In the genomic region with DNA sequence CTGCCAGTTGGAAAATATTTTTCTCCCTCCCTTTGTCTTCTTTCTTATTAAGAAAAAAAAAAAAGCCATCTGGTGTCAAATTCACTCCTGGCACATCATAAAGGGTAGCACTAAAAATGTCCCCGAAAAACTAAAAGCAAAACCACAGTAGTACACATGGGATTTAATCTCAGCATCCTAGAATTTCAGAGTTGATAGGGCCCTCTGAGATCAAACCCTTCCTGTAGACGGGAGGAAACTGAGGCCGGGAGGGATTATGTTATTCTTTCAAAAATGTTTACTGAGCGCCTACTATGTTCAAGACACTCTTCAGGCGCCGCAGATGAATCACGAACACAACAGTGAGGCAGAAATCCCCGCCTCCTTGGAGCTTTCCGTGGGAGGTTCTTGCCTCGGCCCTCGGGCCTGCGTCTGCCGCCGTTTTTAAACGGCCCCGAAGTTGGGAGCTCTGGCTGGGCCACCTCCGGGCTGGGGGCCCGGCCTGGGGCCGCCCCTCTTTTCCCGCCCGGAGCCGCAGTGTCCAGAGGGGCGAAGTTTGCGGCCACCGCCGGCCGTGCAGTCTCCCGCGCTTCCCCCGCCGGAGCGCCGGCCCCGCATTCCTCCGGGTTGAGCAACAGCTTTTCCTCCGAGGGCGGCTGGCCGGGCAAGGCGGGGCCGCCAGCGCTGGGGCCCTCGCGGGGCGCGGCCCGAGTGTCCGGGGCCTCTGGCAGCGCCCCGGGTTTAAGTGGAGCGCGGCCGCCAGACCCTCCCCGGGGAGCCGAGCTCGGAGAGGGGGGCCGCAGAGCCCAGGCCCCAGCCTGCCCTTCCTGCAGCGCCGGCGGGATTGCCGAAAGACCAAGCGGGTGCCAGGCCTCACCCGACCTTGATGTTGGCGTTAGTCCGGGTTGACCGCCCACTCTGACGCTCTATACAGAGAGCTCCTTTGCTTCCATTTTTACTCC, we compare ENCODE assay signal across 8 cellular contexts. TPM values are rescaled to one million over a fixed set of nuclear protein-coding genes. Genes with fewer than 3 reads are reported as not detected.
A peak's percentile ranks its signal among the peaks of the same experiment; 100 is the strongest.
DNase-seq lines count a peak whose midpoint lies in the region; ATAC-seq and TF ChIP-seq lines count a peak whose summit lies in the region.

No MANE protein-coding gene starts in this region.

- DNase-seq in NT2/D1 (ENCODE audit: low read depth, low spot score) = no peak
- peak; percentile 82 for DNase-seq in fibroblast of peridontal ligament (ENCODE audit: extremely low read depth)
- peak; percentile 67 for DNase-seq in natural killer cell treated with Interleukin-12 subunit alpha and Interleukin-12 subunit beta and Interleukin-15 and Interleukin-18, amount 100 ng/mL, for 72 hours (ENCODE audit: low spot score)
- DNase-seq in testis = peak; percentile 74
- DNase-seq in COR-L47 (lab: John Stamatoyannopoulos, UW) = no peak

- no peaks in the 10 kb centered on the region for H3K4me1 Mint-ChIP-seq in activated T-helper 17 cell treated with anti-CD3 and anti-CD28 coated beads, Interleukin-2, amount 50 U/mL, for 72 hours
- peaks cover 3 to 5% of the 10 kb centered on the region in 2 donors for H3K4me1 Mint-ChIP-seq in natural killer cell treated with Interleukin-12 subunit alpha and Interleukin-12 subunit beta and Interleukin-15 and Interleukin-18, amount 100 ng/mL, for 72 hours (ENCODE audit: low read depth in 2 of 2)

- H3K27me3 Mint-ChIP-seq in activated T-helper 17 cell treated with anti-CD3 and anti-CD28 coated beads, Interleukin-2, amount 50 U/mL, for 72 hours = peaks cover 9% of the 10 kb centered on the region
- H3K27me3 Mint-ChIP-seq in natural killer cell treated with Interleukin-12 subunit alpha and Interleukin-12 subunit beta and Interleukin-15 and Interleukin-18, amount 100 ng/mL, for 72 hours = peaks cover 22 to 23% of the 10 kb centered on the region in 2 donors

- peak overlapping the region; percentile 43 for H3K4me3 ChIP-seq in NT2/D1 (ENCODE audit: insufficient read length, low read depth)
- peak overlapping the region; percentile 64 to 72 for H3K4me3 ChIP-seq in testis

- peak overlapping the region; percentile 91 to 96 for H3K27ac ChIP-seq in testis

- H3K36me3 ChIP-seq in NT2/D1 (ENCODE audit: insufficient read depth, insufficient read length, low read length) = no peaks in the 10 kb centered on the region
- H3K36me3 ChIP-seq in testis (ENCODE audit: low read depth, missing control alignments) = no peaks in the 10 kb centered on the region

- TF ChIP-seq POLR2A in testis (IDR thresholded peaks at IDR 0.05) = no peak

- H3K36me3 Mint-ChIP-seq in activated T-helper 17 cell treated with anti-CD3 and anti-CD28 coated beads, Interleukin-2, amount 50 U/mL, for 72 hours (ENCODE audit: low read depth) = no peaks in the 10 kb centered on the region
- no peaks in the 10 kb centered on the region for H3K36me3 Mint-ChIP-seq in natural killer cell treated with Interleukin-12 subunit alpha and Interleukin-12 subunit beta and Interleukin-15 and Interleukin-18, amount 100 ng/mL, for 72 hours

- ATAC-seq in GM18498 (IDR thresholded peaks at IDR 0.05; ENCODE audit: unreplicated experiment) = peak; percentile 81
- ATAC-seq in HG02759 (IDR thresholded peaks at IDR 0.05; ENCODE audit: unreplicated experiment) = peak; percentile 77
- peak; percentile 98 for ATAC-seq in activated T-helper 17 cell treated with anti-CD3 and anti-CD28 coated beads, Interleukin-2, amount 50 U/mL, for 72 hours (replicated peaks)
- peak; percentile 68 to 85 for ATAC-seq in natural killer cell treated with Interleukin-12 subunit alpha and Interleukin-12 subunit beta and Interleukin-15 and Interleukin-18, amount 100 ng/mL, for 72 hours

- H3K4me3 Mint-ChIP-seq in activated T-helper 17 cell treated with anti-CD3 and anti-CD28 coated beads, Interleukin-2, amount 50 U/mL, for 72 hours = peak overlapping the region; percentile 85
- peak overlapping the region; percentile 94 for H3K4me3 Mint-ChIP-seq in natural killer cell treated with Interleukin-12 subunit alpha and Interleukin-12 subunit beta and Interleukin-15 and Interleukin-18, amount 100 ng/mL, for 72 hours

- H3K27me3 ChIP-seq in NT2/D1 (ENCODE audit: insufficient read depth, insufficient read length) (peaks cover 44% of the 10 kb centered on the region), testis (no peaks in the 10 kb centered on the region)

- TF ChIP-seq CTCF in testis (IDR thresholded peaks at IDR 0.05) = no peak

- no peaks in the 10 kb centered on the region for H3K9me3 Mint-ChIP-seq in activated T-helper 17 cell treated with anti-CD3 and anti-CD28 coated beads, Interleukin-2, amount 50 U/mL, for 72 hours
- H3K9me3 Mint-ChIP-seq in natural killer cell treated with Interleukin-12 subunit alpha and Interleukin-12 subunit beta and Interleukin-15 and Interleukin-18, amount 100 ng/mL, for 72 hours = no peaks in the 10 kb centered on the region

- WGBS in testis, 2 donors = 0 to 1% methylated on average over 16 to 60 of the region's 66 CpGs

- H3K9ac ChIP-seq in NT2/D1 (ENCODE audit: insufficient read length, low read depth) = peak overlapping the region; percentile 82

- H3K27ac Mint-ChIP-seq in activated T-helper 17 cell treated with anti-CD3 and anti-CD28 coated beads, Interleukin-2, amount 50 U/mL, for 72 hours = peak overlapping the region; percentile 78
- H3K27ac Mint-ChIP-seq in natural killer cell treated with Interleukin-12 subunit alpha and Interleukin-12 subunit beta and Interleukin-15 and Interleukin-18, amount 100 ng/mL, for 72 hours = peak overlapping the region; percentile 35 to 81

- H3K4me1 ChIP-seq in NT2/D1 (ENCODE audit: insufficient read depth, insufficient read length) (peaks cover 7% of the 10 kb centered on the region), testis (peaks cover 5% of the 10 kb centered on the region)

- H3K9me3 ChIP-seq in NT2/D1 (ENCODE audit: insufficient read depth, low read length) = no peaks in the 10 kb centered on the region
- no peaks in the 10 kb centered on the region for H3K9me3 ChIP-seq in testis

- intact Hi-C loops in testis (cut with DNase I; ENCODE audit: low total_unique reads) = no loop called here

RNA-seq across cellular contexts. Expression of a gene that starts 18.6 kb away (rescaled TPM):
- 100 to 1,000 TPM in 1 of 2 donors, 10 to 100 TPM in 1; 68.5 to 113 TPM for total RNA-seq in activated T-helper 17 cell treated with anti-CD3 and anti-CD28 coated beads, Interleukin-2, amount 50 U/mL, for 72 hours
- total RNA-seq in natural killer cell treated with Interleukin-12 subunit alpha and Interleukin-12 subunit beta and Interleukin-15 and Interleukin-18, amount 100 ng/mL, for 72 hours = 10 to 100 TPM; 52.7 to 53.9 TPM
- 100 to 1,000 TPM; 103 to 140 TPM for total RNA-seq in testis
- 123 TPM for polyA plus RNA-seq in testis (ENCODE audit: insufficient read depth, low read depth, low replicate concordance)

RNA-seq across cellular contexts. Expression of a gene that starts 46.5 kb away (rescaled TPM):
- total RNA-seq in activated T-helper 17 cell treated with anti-CD3 and anti-CD28 coated beads, Interleukin-2, amount 50 U/mL, for 72 hours = 1 to 10 TPM; 1.9 to 2.7 TPM
- 1 to 10 TPM; 1.7 TPM for total RNA-seq in natural killer cell treated with Interleukin-12 subunit alpha and Interleukin-12 subunit beta and Interleukin-15 and Interleukin-18, amount 100 ng/mL, for 72 hours
- total RNA-seq in testis = 1 to 10 TPM; 3.1 to 4.4 TPM
- 6.0 TPM for polyA plus RNA-seq in testis (ENCODE audit: insufficient read depth, low read depth, low replicate concordance)

Comparison
In these comparisons a context has a peak if more than half of its experiments do, and no peak if none do; other contexts are left out.
1. DNase-seq: peak in fibroblast of peridontal ligament (single experiment), natural killer cell treated with Interleukin-12 subunit alpha and Interleukin-12 subunit beta and Interleukin-15 and Interleukin-18, amount 100 ng/mL, for 72 hours (single experiment) and testis (single experiment); none in NT2/D1 (single experiment) and COR-L47 (single experiment).
2. Peak in every context shown above with its lines, with median percentiles within 50 percentile points of each other: ATAC-seq.